Comparison of ENCODE assay signal across 8 cellular contexts in genomic region chr1:115112496-115113375, GRCh38. TPM values are rescaled to one million over a fixed set of nuclear protein-coding genes. Genes with fewer than 3 reads are reported as not detected.
DNase-seq lines count a peak whose midpoint lies in the region; ATAC-seq, FAIRE-seq and TF ChIP-seq lines count a peak whose summit lies in the region.

No MANE protein-coding gene starts in this region.

- no peak for TF ChIP-seq POLR2A in endothelial cell of umbilical vein (IDR thresholded peaks at IDR 0.05; ENCODE audit: low read depth, low read length)

- H3K9me3 ChIP-seq in endothelial cell of umbilical vein (replicated peaks; ENCODE audit: control insufficient read depth, insufficient read depth, low read length) (no peaks in the 10 kb centered on the region), upper lobe of right lung (no peaks in the 10 kb centered on the region)

- CTCF ChIA-PET in endothelial cell of umbilical vein (lab: Charles Lee) = interaction anchor here (0.7 to 3.7 kb wide), 26 partner anchors 9 to 1134 kb away, joined by 3 to 48 read pairs (median 6); partner anchors contain the start of gene OLFML3

- H3K36me3 ChIP-seq in endothelial cell of umbilical vein (ENCODE audit: control insufficient read depth in 2 of 2, extremely low read depth in 1 of 2, insufficient read depth in 2 of 2, low read length in 2 of 2) = no peaks in the 10 kb centered on the region
- H3K36me3 ChIP-seq in upper lobe of right lung = no peaks in the 10 kb centered on the region

- no peak overlapping the region for H3K4me2 ChIP-seq in endothelial cell of umbilical vein (ENCODE audit: insufficient read depth, low read length)

- peaks cover 12% of the 10 kb centered on the region for H3K4me1 Mint-ChIP-seq in neural crest cell

- no peaks in the 10 kb centered on the region for H3K9me1 ChIP-seq in endothelial cell of umbilical vein (replicated peaks; ENCODE audit: control insufficient read depth, extremely low read depth, insufficient read depth, low read length)

- ATAC-seq in upper lobe of right lung (peak; percentile 65), HG02970 (IDR thresholded peaks at IDR 0.05; ENCODE audit: low FRiP score, unreplicated experiment) (no peak)

- TF ChIP-seq CTCF in endothelial cell of umbilical vein (IDR thresholded peaks at IDR 0.05; ENCODE audit: extremely low read depth in 1 of 2, insufficient read depth in 1 of 2, low read depth in 1 of 2, low read length in 2 of 2) (peak; percentile 86 to 88), neural crest cell (conservative IDR thresholded peaks at IDR 0.05) (peak; percentile 99), upper lobe of right lung (IDR thresholded peaks at IDR 0.05) (peak; percentile 95)

- H3K4me3 ChIP-seq in endothelial cell of umbilical vein (replicated peaks in 1 of 3; ENCODE audit: insufficient read depth in 1 of 3, low read depth in 1 of 3, low read length in 3 of 3) (no peak overlapping the region), upper lobe of right lung (no peak overlapping the region)

- dilution Hi-C loops in endothelial cell of umbilical vein (cut with MboI; ENCODE audit: extremely low pct_ligation_motif_present, low sequenced_read_pairs) = no loop called here

- H3K9me3 Mint-ChIP-seq in neural crest cell = no peaks in the 10 kb centered on the region

- no peak overlapping the region for H3K27ac Mint-ChIP-seq in neural crest cell (ENCODE audit: unreplicated experiment)

- H3K4me1 ChIP-seq in endothelial cell of umbilical vein (ENCODE audit: control insufficient read depth, extremely low read depth, insufficient read depth, low read length) = no peaks in the 10 kb centered on the region
- peaks cover 3% of the 10 kb centered on the region for H3K4me1 ChIP-seq in upper lobe of right lung

- no peak overlapping the region for H2AFZ ChIP-seq in endothelial cell of umbilical vein (ENCODE audit: low read depth, low read length)

- no TSS peak for BruUV-seq in endothelial cell of umbilical vein (replicated peaks; lab: Mats Ljungman, UMichigan)

- intact Hi-C loops in endothelial cell of umbilical vein (cut with micrococcal nuclease) (loop anchor here (1.0 kb wide), 2 partner anchors 133 to 766 kb away; no protein-coding TSS in a partner anchor), upper lobe of right lung (cut with DNase I) (loop anchor here (5.0 kb wide), 1 partner anchor 135 kb away; no protein-coding TSS in a partner anchor)

- no peaks in the 10 kb centered on the region for H3K27me3 ChIP-seq in endothelial cell of umbilical vein (ENCODE audit: control insufficient read depth in 2 of 2, insufficient read depth in 2 of 2, low read length in 2 of 2)
- H3K27me3 ChIP-seq in upper lobe of right lung = no peaks in the 10 kb centered on the region

- H3K36me3 Mint-ChIP-seq in neural crest cell (ENCODE audit: low read depth) = no peaks in the 10 kb centered on the region

- POLR2A ChIA-PET in endothelial cell of umbilical vein (lab: Charles Lee) = interaction anchor here (0.6 kb wide), 1 partner anchor 384 kb away, joined by 3 read pairs; no protein-coding TSS in a partner anchor

- peak; percentile 94 for TF ChIP-seq RAD21 in Ishikawa (IDR thresholded peaks at IDR 0.05; ENCODE audit: low read depth)

- no peaks in the 10 kb centered on the region for H4K20me1 ChIP-seq in endothelial cell of umbilical vein (replicated peaks; ENCODE audit: control insufficient read depth, extremely low read depth, insufficient read depth, low read length)

- no peak overlapping the region for H3K4me3 Mint-ChIP-seq in neural crest cell

- H3K27me3 Mint-ChIP-seq in neural crest cell (ENCODE audit: low read depth) = no peaks in the 10 kb centered on the region

- H3K27ac ChIP-seq in endothelial cell of umbilical vein (ENCODE audit: insufficient read depth, low read depth, low read length) (no peak overlapping the region), upper lobe of right lung (no peak overlapping the region)

- FAIRE-seq in endothelial cell of umbilical vein (lab: Jason Lieb, UNC) = peak; percentile 90

- no peak overlapping the region for H3K9ac ChIP-seq in endothelial cell of umbilical vein (replicated peaks; ENCODE audit: extremely low read depth, insufficient read depth, low read length)

- no peak for TF ChIP-seq EP300 in Ishikawa (IDR thresholded peaks at IDR 0.05; ENCODE audit: borderline replicate concordance)

- H3K79me2 ChIP-seq in endothelial cell of umbilical vein (ENCODE audit: control insufficient read depth, insufficient read depth, low read length) = no peaks in the 10 kb centered on the region

- DNase-seq in D341Med (ENCODE audit: low spot score) (peak; percentile 54), endothelial cell of umbilical vein (ENCODE audit: low read depth, low spot score) (peak; percentile 25), neural crest cell (ENCODE audit: low read depth, low spot score) (peak; percentile 65), upper lobe of right lung (peak; percentile 68), mucosa of gallbladder (ENCODE audit: low spot score) (no peak)
- DNase-seq in activated CD4-positive, alpha-beta T cell treated with anti-CD3 and anti-CD28 coated beads, Interleukin-2, amount 50 U/mL, for 48 hours = peak; percentile 56 to 62

TF ChIP-seq in Ishikawa, 13 proteins besides CTCF, POLR2A, EP300 and RAD21:
- no peak for TF ChIP-seq TAF1 (IDR thresholded peaks at IDR 0.05; ENCODE audit: low read depth)
- TF ChIP-seq CREB1 (IDR thresholded peaks at IDR 0.05; ENCODE audit: low read depth) = no peak
- TF ChIP-seq, protein P1, sequence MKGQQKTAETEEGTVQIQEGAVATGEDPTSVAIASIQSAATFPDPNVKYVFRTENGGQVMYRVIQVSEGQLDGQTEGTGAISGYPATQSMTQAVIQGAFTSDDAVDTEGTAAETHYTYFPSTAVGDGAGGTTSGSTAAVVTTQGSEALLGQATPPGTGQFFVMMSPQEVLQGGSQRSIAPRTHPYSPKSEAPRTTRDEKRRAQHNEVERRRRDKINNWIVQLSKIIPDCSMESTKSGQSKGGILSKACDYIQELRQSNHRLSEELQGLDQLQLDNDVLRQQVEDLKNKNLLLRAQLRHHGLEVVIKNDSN (IDR thresholded peaks at IDR 0.05) = no peak
- no peak for TF ChIP-seq MAX (IDR thresholded peaks at IDR 0.05)
- no peak for TF ChIP-seq NFIC (IDR thresholded peaks at IDR 0.05)
- 0 out of 2 replicates have a peak, but pooled peaks have one; percentile 9 for TF ChIP-seq TEAD4 (IDR thresholded peaks at IDR 0.05)
- TF ChIP-seq ZBTB7A (IDR thresholded peaks at IDR 0.05; ENCODE audit: low read depth) = no peak
- no peak for TF ChIP-seq YY1 (IDR thresholded peaks at IDR 0.05; ENCODE audit: low read depth)
TF ChIP-seq in Ishikawa: peak in this region for 1.

TF ChIP-seq in endothelial cell of umbilical vein, 7 proteins besides CTCF, POLR2A, EP300 and RAD21:
- no peak for TF ChIP-seq MAX (IDR thresholded peaks at IDR 0.05; ENCODE audit: insufficient read depth, insufficient read length)

RNA-seq across cellular contexts. Expression of gene TSPAN2, which starts 23.4 kb away (rescaled TPM):
- total RNA-seq in endothelial cell of umbilical vein (2.4 and 5.0 TPM in 2 replicates), neural crest cell (4.3 and 5.4 TPM in 2 replicates), upper lobe of right lung (6.1 TPM), mucosa of gallbladder (12.1 TPM)
- 1.5 and 1.8 TPM in 2 replicates for polyA plus RNA-seq in endothelial cell of umbilical vein
- 1.4 and 2.1 TPM in 2 replicates for polyA plus RNA-seq in endothelial cell of umbilical vein (2011; cell fraction: cytosol; rRNA removed)
- 0.50 and 0.90 TPM in 2 replicates for polyA plus RNA-seq in endothelial cell of umbilical vein (2011; cell fraction: nucleus; rRNA removed)
- polyA plus RNA-seq in endothelial cell of umbilical vein (2012) = 0.23 and 0.63 TPM in 2 replicates
- 0.80 and 1.6 TPM in 2 replicates for polyA minus RNA-seq in endothelial cell of umbilical vein
- polyA minus RNA-seq in endothelial cell of umbilical vein (2011; cell fraction: cytosol; rRNA and poly(A)+ RNA removed) = not detected
- 0.72 and 1.6 TPM in 2 replicates for polyA minus RNA-seq in endothelial cell of umbilical vein (2011; cell fraction: nucleus; rRNA and poly(A)+ RNA removed)
